ENCODE assay signal across 10 cellular contexts in genomic region chr22:45225732-45226560, GRCh38. TPM values are rescaled to one million over a fixed set of nuclear protein-coding genes. Genes with fewer than 3 reads are reported as not detected.
DNase-seq lines count a peak whose midpoint lies in the region; ATAC-seq and TF ChIP-seq lines count a peak whose summit lies in the region.
"Had no signal": no experiment of that assay in that cellular context is flagged by ENCODE, and none has a peak within 500 bp of the region (broad histone marks: within the 10 kb centered on the region; RNA-seq: fewer than 3 reads in every experiment).

No MANE protein-coding gene starts in this region.

- no peak overlapping the region for H2AK5ac ChIP-seq in IMR-90 (ENCODE audit: low read depth, low read length)

- CTCF ChIA-PET in IMR-90 (lab: Yijun Ruan, JAX) (no interaction called here), MCF 10A (lab: Yijun Ruan, JAX) (no interaction called here)

- peaks cover 31% of the 10 kb centered on the region for H3K4me1 Mint-ChIP-seq in MCF 10A (ENCODE audit: insufficient read depth, unreplicated experiment)

- H4K20me1 ChIP-seq in IMR-90 (ENCODE audit: insufficient read depth, low read length) = peaks cover 59% of the 10 kb centered on the region

- H3K4me1 ChIP-seq in IMR-90 (ENCODE audit: control insufficient read depth, insufficient read depth, low read length) = peaks cover 7% of the 10 kb centered on the region; the same call in 1 of the 2 replicates
- peaks cover 0 to 94% (median 62%) of the 10 kb centered on the region in 6 donors for H3K4me1 ChIP-seq in spleen
- H3K4me1 ChIP-seq: parathyroid adenoma had no signal

- H3K27me3 Mint-ChIP-seq in MCF 10A (ENCODE audit: insufficient read depth, unreplicated experiment) = no peaks in the 10 kb centered on the region

- H4K8ac ChIP-seq in IMR-90 (ENCODE audit: low read depth in 2 of 2, low read length in 2 of 2) = no peak overlapping the region

- H3K18ac ChIP-seq in IMR-90 (ENCODE audit: low read depth, low read length) = no peak overlapping the region

- H2AFZ ChIP-seq in IMR-90 (replicated peaks; ENCODE audit: low read length, poor library complexity) = no peak overlapping the region
- H2AFZ ChIP-seq: parathyroid adenoma had no signal

- no peak overlapping the region for H4K91ac ChIP-seq in IMR-90 (ENCODE audit: insufficient read depth, low read depth, low read length)

- no peak overlapping the region for H2BK15ac ChIP-seq in IMR-90 (ENCODE audit: low read depth, low read length)

- no peak overlapping the region for H3K56ac ChIP-seq in IMR-90 (ENCODE audit: extremely low read depth, insufficient read depth, low read length)

- peak overlapping the region; percentile 90 for H3K27ac Mint-ChIP-seq in MCF 10A (ENCODE audit: low read depth, unreplicated experiment)

- H3K36me3 Mint-ChIP-seq in MCF 10A (ENCODE audit: insufficient read depth, unreplicated experiment) = no peaks in the 10 kb centered on the region

- no TSS peak for BruUV-seq in IMR-90 (replicated peaks; lab: Mats Ljungman, UMichigan)
- no TSS peak for BruUV-seq in MCF 10A (replicated peaks; lab: Mats Ljungman, UMichigan)

- no peak for TF ChIP-seq POLR2A in IMR-90 (IDR thresholded peaks at IDR 0.05; ENCODE audit: low read depth, low read length)
- TF ChIP-seq POLR2A in spleen (IDR thresholded peaks at IDR 0.05) = no peak

- H2BK5ac ChIP-seq in IMR-90 (ENCODE audit: low read depth, low read length, poor library complexity, severe bottlenecking) = no peak overlapping the region

- no peaks in the 10 kb centered on the region for H3K9me3 Mint-ChIP-seq in MCF 10A (ENCODE audit: unreplicated experiment)

- in situ Hi-C loops in IMR-90 (cut with MboI; ENCODE audit: low sequenced_read_pairs) = no loop called here

- no peak overlapping the region for H2AK9ac ChIP-seq in IMR-90 (replicated peaks; ENCODE audit: low read depth, low read length, poor library complexity)

- no peaks in the 10 kb centered on the region for H3K27me3 ChIP-seq in IMR-90 (ENCODE audit: control insufficient read depth, insufficient read depth, low read length)
- no peaks in the 10 kb centered on the region for H3K27me3 ChIP-seq in spleen (replicated peaks in 1 of 7)

- no peak overlapping the region for H3K27ac ChIP-seq in IMR-90 (ENCODE audit: insufficient read depth, low read length)
- H3K27ac ChIP-seq in spleen = peak overlapping the region in 7 of 8 donors; percentile 6 to 88 (median 65)
- H3K27ac ChIP-seq: parathyroid adenoma had no signal

- intact Hi-C loops in IMR-90 (cut with micrococcal nuclease) (no loop called here), MCF 10A (cut with micrococcal nuclease) (no loop called here), spleen (cut with DNase I; ENCODE audit: low total_unique reads) (no loop called here)

- H3K36me3 ChIP-seq in IMR-90 (ENCODE audit: control insufficient read depth, insufficient read depth, low read length) = 0 out of 2 replicates have a peak, but pooled peaks cover 2% of the 10 kb centered on the region
- peaks cover 0 to 29% (median 0%) of the 10 kb centered on the region in 6 donors for H3K36me3 ChIP-seq in spleen

- no peak overlapping the region for H3K14ac ChIP-seq in IMR-90 (replicated peaks; ENCODE audit: low read depth, low read length)

- no peaks in the 10 kb centered on the region; the same call in 1 of the 2 replicates for H3K9me1 ChIP-seq in IMR-90 (ENCODE audit: insufficient read depth, low read length)

- no peak overlapping the region for H3K9ac ChIP-seq in IMR-90 (ENCODE audit: low read depth, low read length)
- H3K9ac ChIP-seq: parathyroid adenoma had no signal

- H3K4ac ChIP-seq in IMR-90 (ENCODE audit: low read depth, low read length) = no peak overlapping the region

- 69% methylated on average over 19 of the region's 29 CpGs; no CpG with 5 or more reads in 1 of the 2 experiments for WGBS in IMR-90 (ENCODE audit: extremely low coverage in 2 of 2, insufficient read length in 1 of 2), 2 experiments
- 58 to 82% (median 69%) methylated on average over 22 to 29 of the region's 29 CpGs for WGBS in spleen, 5 donors

- H3K79me1 ChIP-seq in IMR-90 (ENCODE audit: low read depth in 1 of 2, low read length in 2 of 2) = peaks cover 0 to 62% of the 10 kb centered on the region in 2 experiments; a peak in 2 of 4 replicates

- no peak overlapping the region for H2BK20ac ChIP-seq in IMR-90 (ENCODE audit: low read depth, low read length)

- no peak overlapping the region for H2BK120ac ChIP-seq in IMR-90 (ENCODE audit: low read depth, low read length)

- TF ChIP-seq RAD21 in IMR-90 (IDR thresholded peaks at IDR 0.05; ENCODE audit: low read length) = no peak

- POLR2A ChIA-PET in IMR-90 (lab: Charles Lee; ENCODE audit: unreplicated experiment) (no interaction called here), MCF 10A (lab: Yijun Ruan, JAX) (interaction anchor here (0.6 to 1.7 kb wide), 5 partner anchors 12 to 86 kb away, joined by 3 to 8 read pairs (median 4); partner anchors contain the start of gene NUP50)

- no peak overlapping the region for H3K4me3 ChIP-seq in IMR-90 (ENCODE audit: insufficient read depth, low read depth, low read length)
- peak overlapping the region in 1 of 8 donors; percentile 9 for H3K4me3 ChIP-seq in spleen

- no peak overlapping the region for H3K4me2 ChIP-seq in IMR-90 (ENCODE audit: low read depth, low read length)

- DNase-seq in IMR-90 (peak; percentile 70), MCF 10A (ENCODE audit: unreplicated experiment) (peak; percentile 82), iris pigment epithelial cell (ENCODE audit: low read depth) (peak; percentile 62), spleen (peak; percentile 83), NCI-H146 (lab: John Stamatoyannopoulos, UW) (no peak), NCI-H526 (lab: John Stamatoyannopoulos, UW) (no peak), germinal center (ENCODE audit: low spot score) (no peak)

- TF ChIP-seq CTCF in IMR-90 (conservative IDR thresholded peaks at IDR 0.05; ENCODE audit: low read depth, low read length) = no peak
- TF ChIP-seq CTCF in MCF 10A (IDR thresholded peaks at IDR 0.05; ENCODE audit: unreplicated experiment) = no peak
- no peak for TF ChIP-seq CTCF in spleen (IDR thresholded peaks at IDR 0.05 in 8 of 11, conservative IDR thresholded peaks at IDR 0.05 in 3 of 11)

- dilution Hi-C loops in IMR-90 (cut with HindIII; ENCODE audit: low sequenced_read_pairs, unreplicated experiment) = no loop called here

- no peak overlapping the region for H3K23ac ChIP-seq in IMR-90 (ENCODE audit: low read depth, low read length)

- H3K9me3 ChIP-seq in IMR-90 (ENCODE audit: control insufficient read depth, insufficient read depth, low read length) = no peaks in the 10 kb centered on the region
- H3K9me3 ChIP-seq in spleen = no peaks in the 10 kb centered on the region

- no peak overlapping the region for H4K5ac ChIP-seq in IMR-90 (ENCODE audit: low read depth, low read length)

- ATAC-seq in IMR-90 (ENCODE audit: low read depth) (peak; percentile 46), GM21423 (IDR thresholded peaks at IDR 0.05; ENCODE audit: unreplicated experiment) (no peak)
- ATAC-seq: Panc1 had no signal

- H3K4me3 Mint-ChIP-seq in MCF 10A (ENCODE audit: unreplicated experiment) = peak overlapping the region; percentile 1

TF ChIP-seq in IMR-90, 13 proteins besides CTCF, POLR2A, EP300 and RAD21:
- TF ChIP-seq SMC3 (IDR thresholded peaks at IDR 0.05; ENCODE audit: low read depth, low read length) = no peak
- TF ChIP-seq CEBPB (IDR thresholded peaks at IDR 0.05; ENCODE audit: low read depth, low read length) = peak; percentile 87
- TF ChIP-seq MXI1 (IDR thresholded peaks at IDR 0.05; ENCODE audit: borderline replicate concordance, low read depth, low read length) = 0 out of 2 replicates have a peak, but pooled peaks have one; percentile 28

RNA-seq across cellular contexts. Expression of gene KIAA0930, which starts 14.7 kb away (rescaled TPM):
- total RNA-seq in IMR-90 (2012; rRNA removed) (21.7 and 25.3 TPM in 2 replicates), MCF 10A (2022) (61.9 and 63.4 TPM in 2 replicates), spleen (10 to 100 TPM; 35.5 to 93.1 (median 73.7) TPM)
- polyA plus RNA-seq in IMR-90 (2012; rRNA removed) (34.1 and 38.1 TPM in 2 replicates), spleen (10 to 100 TPM; 32.6 to 61.5 (median 46.6) TPM)
- 45.7 and 62.0 TPM in 2 replicates for polyA plus RNA-seq in IMR-90 (2012; cell fraction: cytosol; rRNA removed)
- 134 and 167 TPM in 2 replicates for polyA plus RNA-seq in IMR-90 (2012; cell fraction: nucleus; rRNA removed; ENCODE audit: low replicate concordance)

RNA-seq across cellular contexts. Expression of gene UPK3A, which starts 58.8 kb away (rescaled TPM):
- not detected in 2 replicates for total RNA-seq in IMR-90 (2012; rRNA removed)
- not detected in 2 replicates for polyA plus RNA-seq in IMR-90 (2012; rRNA removed)
- polyA plus RNA-seq in IMR-90 (2012; cell fraction: cytosol; rRNA removed) = not detected in 2 replicates
- polyA plus RNA-seq in IMR-90 (2012; cell fraction: nucleus; rRNA removed; ENCODE audit: low replicate concordance) = not detected in 2 replicates
- total RNA-seq in MCF 10A (2022) = not detected in 2 replicates
- total RNA-seq in spleen = 1 to 10 TPM in 1 of 7 donors, under 1 TPM in 1, not detected in 5; 0.79 to 1.4 TPM
- polyA plus RNA-seq in spleen = 1 to 10 TPM in 2 of 3 donors, under 1 TPM in 1; 0.35 to 2.7 (median 2.4) TPM

Comparison
In these comparisons a context has a peak if more than half of its experiments do, and no peak if none do; other contexts are left out.
1. DNase-seq: peak in IMR-90 (single experiment), MCF 10A (single experiment), iris pigment epithelial cell (single experiment) and spleen (single experiment); none in NCI-H146 (single experiment), NCI-H526 (0 of 2) and germinal center (single experiment).